ENCODE assay signal across 15 cellular contexts in the genomic region with DNA sequence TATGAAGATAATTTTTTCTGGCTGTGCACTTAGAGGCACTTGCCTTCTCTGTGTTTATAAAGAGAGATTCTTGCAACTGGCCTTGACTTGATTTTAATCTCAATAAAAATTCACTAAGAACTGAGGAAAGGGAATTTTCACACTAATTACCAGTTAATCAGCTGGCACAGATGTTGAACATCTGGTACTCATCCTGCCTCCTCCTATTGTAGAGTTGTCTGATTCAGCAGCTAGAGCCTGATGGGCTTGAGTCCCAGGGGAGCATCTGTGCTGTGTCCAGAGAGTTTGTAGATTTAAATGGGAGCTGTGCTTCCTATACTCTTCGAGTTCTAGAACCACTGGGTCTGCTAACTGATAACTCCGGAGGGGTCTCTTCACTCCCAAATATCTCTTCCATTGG. TPM values are rescaled to one million over a fixed set of nuclear protein-coding genes. Genes with fewer than 3 reads are reported as not detected.
"Had no signal": no experiment of that assay in that cellular context is flagged by ENCODE, and none has a peak within 500 bp of the region (broad histone marks: within the 10 kb centered on the region; RNA-seq: fewer than 3 reads in every experiment).

No MANE protein-coding gene starts in this region.

- H3K4me3 Mint-ChIP-seq: dendritic cell treated with granulocyte-macrophage colony-stimulating factor and Interleukin-4, amounts not matched to agents 40 ng/mL and 50 ng/mL, for 4 days; naive B cell; neural progenitor cell had no signal

- H3K27me3 ChIP-seq: neural progenitor cell, right atrium auricular region, tibial nerve had no signal

- H3K4me1 ChIP-seq: neural progenitor cell, prostate gland, right atrium auricular region had no signal

- H3K36me3 ChIP-seq: neural progenitor cell, prostate gland, right atrium auricular region, tibial nerve had no signal

- H3K9me3 ChIP-seq: mucosa of descending colon, prostate gland, right atrium auricular region, tibial nerve had no signal

- H3K9ac ChIP-seq: neural progenitor cell had no signal

- DNase-seq: activated gamma-delta T cell; effector CD8-positive, alpha-beta T cell; mesenchymal stem cell; naive B cell; stimulated activated naive CD8-positive, alpha-beta T cell treated with anti-CD3 and anti-CD28 coated beads, Interleukin-15, Interleukin-2, amounts not matched to agents 100 U/mL and 50 U/mL, for 24 hours; substantia nigra had no signal

- H3K27ac Mint-ChIP-seq: activated naive CD4-positive, alpha-beta T cell treated with anti-CD3 and anti-CD28 coated beads, Interleukin-2, amount 50 U/mL, for 72 hours; dendritic cell treated with granulocyte-macrophage colony-stimulating factor and Interleukin-4, amounts not matched to agents 40 ng/mL and 50 ng/mL, for 4 days; naive B cell; neural progenitor cell had no signal

- H2AFZ ChIP-seq: neural progenitor cell had no signal

- H3K4me1 Mint-ChIP-seq: naive B cell had no signal

- ATAC-seq: activated naive CD4-positive, alpha-beta T cell treated with anti-CD3 and anti-CD28 coated beads, Interleukin-2, amount 50 U/mL, for 72 hours; mucosa of descending colon; stimulated activated naive CD8-positive, alpha-beta T cell treated with anti-CD3 and anti-CD28 coated beads, Interleukin-15, Interleukin-2, amounts not matched to agents 100 U/mL and 50 U/mL, for 24 hours had no signal

- H3K36me3 Mint-ChIP-seq: activated naive CD4-positive, alpha-beta T cell treated with anti-CD3 and anti-CD28 coated beads, Interleukin-2, amount 50 U/mL, for 72 hours; neural progenitor cell had no signal

- H3K9me3 Mint-ChIP-seq: activated naive CD4-positive, alpha-beta T cell treated with anti-CD3 and anti-CD28 coated beads, Interleukin-2, amount 50 U/mL, for 72 hours; dendritic cell treated with granulocyte-macrophage colony-stimulating factor and Interleukin-4, amounts not matched to agents 40 ng/mL and 50 ng/mL, for 4 days had no signal

- H3K27ac ChIP-seq: epithelial cell of prostate, neural progenitor cell, prostate gland, right atrium auricular region, tibial nerve had no signal

- H3K4me2 ChIP-seq: neural progenitor cell had no signal

- H3K4me3 ChIP-seq: mucosa of descending colon, neural progenitor cell, prostate gland, right atrium auricular region, tibial nerve had no signal

RNA-seq across cellular contexts. Expression of a gene that starts 50.7 kb away (rescaled TPM):
- total RNA-seq: activated CD8-positive, alpha-beta memory T cell treated with anti-CD3 and anti-CD28 coated beads for 36 hours; activated naive CD4-positive, alpha-beta T cell treated with anti-CD3 and anti-CD28 coated beads, Interleukin-2, amount 50 U/mL, for 72 hours; right atrium auricular region had no signal
